9 cellular contexts compared by ENCODE assay signal in genomic region chr9:77291714-77292113, GRCh38.
DNase-seq lines count a peak whose midpoint lies in the region; ATAC-seq, FAIRE-seq and TF ChIP-seq lines count a peak whose summit lies in the region.
"Had no signal": no experiment of that assay in that cellular context is flagged by ENCODE, and none has a peak within 500 bp of the region (broad histone marks: within the 10 kb centered on the region; RNA-seq: fewer than 3 reads in every experiment).

No MANE protein-coding gene starts in this region.

- no peak for FAIRE-seq in GM12892 (lab: Jason Lieb, UNC)

- H3K36me3 ChIP-seq in HAP-1 (replicated peaks): no peaks in the 10 kb centered on the region

- peaks cover 28% of the 10 kb centered on the region for H3K36me3 Mint-ChIP-seq in T-helper 2 cell treated with Interferon-gamma antibody and Interleukin-4, amounts not matched to agents 5 μg/mL and 100 μg/mL, for 36 hours (ENCODE audit: low read depth)

- H3K4me3 ChIP-seq in HAP-1: no peak overlapping the region

- H3K9me3 Mint-ChIP-seq in T-helper 2 cell treated with Interferon-gamma antibody and Interleukin-4, amounts not matched to agents 5 μg/mL and 100 μg/mL, for 36 hours: peaks cover 20% of the 10 kb centered on the region

- H3K4me3 Mint-ChIP-seq in T-helper 2 cell treated with Interferon-gamma antibody and Interleukin-4, amounts not matched to agents 5 μg/mL and 100 μg/mL, for 36 hours: no peak overlapping the region
- H3K4me3 Mint-ChIP-seq: memory B cell had no signal

- H3K4me1 Mint-ChIP-seq in T-helper 2 cell treated with Interferon-gamma antibody and Interleukin-4, amounts not matched to agents 5 μg/mL and 100 μg/mL, for 36 hours (ENCODE audit: low read depth): no peaks in the 10 kb centered on the region

- H3K27me3 Mint-ChIP-seq in T-helper 2 cell treated with Interferon-gamma antibody and Interleukin-4, amounts not matched to agents 5 μg/mL and 100 μg/mL, for 36 hours (ENCODE audit: low read depth): no peaks in the 10 kb centered on the region
- H3K27me3 Mint-ChIP-seq: memory B cell had no signal

- ATAC-seq in HG03521 (IDR thresholded peaks at IDR 0.05; ENCODE audit: unreplicated experiment): no peak

- no peak for TF ChIP-seq POLR2A in GM12892 (IDR thresholded peaks at IDR 0.05; ENCODE audit: low read depth, low read length)

- DNase-seq in ACHN: peak; percentile 28
- DNase-seq in HAP-1 (ENCODE audit: low spot score in 2 of 2): peak; percentile 22 to 28
- peak; percentile 77 for DNase-seq in SK-MEL-5 (ENCODE audit: low read depth, low spot score)
- peak; percentile 9 for DNase-seq in glomerular endothelial cell (ENCODE audit: extremely low read depth, low read depth, low spot score)
- DNase-seq in GM12892 (ENCODE audit: insufficient read length): no peak
- DNase-seq in T-helper 2 cell treated with Interferon-gamma antibody and Interleukin-4, amounts not matched to agents 5 μg/mL and 100 μg/mL, for 36 hours (ENCODE audit: low spot score): no peak
- DNase-seq in SKM-1 (lab: John Stamatoyannopoulos, UW; ENCODE audit: unreplicated experiment): no peak

- no peaks in the 10 kb centered on the region for H3K27me3 ChIP-seq in HAP-1 (ENCODE audit: low read depth)

- peaks cover 9% of the 10 kb centered on the region for H3K4me1 ChIP-seq in HAP-1

- H3K9me3 ChIP-seq in HAP-1: no peaks in the 10 kb centered on the region

- no peak overlapping the region for H3K27ac Mint-ChIP-seq in T-helper 2 cell treated with Interferon-gamma antibody and Interleukin-4, amounts not matched to agents 5 μg/mL and 100 μg/mL, for 36 hours
- H3K27ac Mint-ChIP-seq: memory B cell had no signal

- in situ Hi-C loops in ACHN (cut with HindIII; ENCODE audit: low pct_ligation_motif_present, low pct_unique_long_range_greater_than_20kb, low sequenced_read_pairs) (no loop called here), HAP-1 (cut with MboI; ENCODE audit: low sequenced_read_pairs) (no loop called here), SK-MEL-5 (cut with HindIII; ENCODE audit: low pct_unique_long_range_greater_than_20kb, low sequenced_read_pairs) (no loop called here)

Comparison
In these comparisons a context has a peak if more than half of its experiments do, and no peak if none do; other contexts are left out.
1. DNase-seq: peak in ACHN (single experiment), HAP-1 (2 of 2), SK-MEL-5 (single experiment) and glomerular endothelial cell (single experiment); none in GM12892 (single experiment), T-helper 2 cell treated with Interferon-gamma antibody and Interleukin-4, amounts not matched to agents 5 μg/mL and 100 μg/mL, for 36 hours (single experiment) and SKM-1 (single experiment).